ENCODE assay signal across 20 cellular contexts in genomic region chr4:158462611-158463010, GRCh38. TPM values are rescaled to one million over a fixed set of nuclear protein-coding genes. Genes with fewer than 3 reads are reported as not detected.
A peak's percentile ranks its signal among the peaks of the same experiment; 100 is the strongest.
DNase-seq lines count a peak whose midpoint lies in the region; ATAC-seq and TF ChIP-seq lines count a peak whose summit lies in the region.
"Had no signal": no experiment of that assay in that cellular context is flagged by ENCODE, and none has a peak within 500 bp of the region (broad histone marks: within the 10 kb centered on the region; RNA-seq: fewer than 3 reads in every experiment).

No MANE protein-coding gene starts in this region.

- no peak overlapping the region for H3K4me3 Mint-ChIP-seq in MCF 10A (ENCODE audit: unreplicated experiment)
- H3K4me3 Mint-ChIP-seq: CD4-positive, alpha-beta T cell; GM23338; HFFc6 had no signal

- DNase-seq in MCF 10A (ENCODE audit: unreplicated experiment): no peak
- DNase-seq in breast epithelium (ENCODE audit: low spot score in 2 of 2): no peak
- no peak for DNase-seq in RWPE2 (ENCODE audit: low spot score)
- DNase-seq in epithelial cell of esophagus (ENCODE audit: low read depth): peak; percentile 78
- no peak for DNase-seq in left lobe of liver (ENCODE audit: low spot score)
- no peak for DNase-seq in globus pallidus (ENCODE audit: low spot score)
- DNase-seq in upper lobe of left lung: no peak
- DNase-seq in NCI-H526 treated with DMSO at 0.1 percent for 48 hours (lab: John Stamatoyannopoulos, UW): no peak
- DNase-seq: AML-193; Caco-2; CD4-positive, alpha-beta T cell; GF-D8; HCEC 1CT; HFFc6 had no signal

- no peak for TF ChIP-seq EP300 in upper lobe of left lung (IDR thresholded peaks at IDR 0.05)

- H3K4me3 ChIP-seq in breast epithelium (no peak overlapping the region), RWPE2 (ENCODE audit: severe bottlenecking) (no peak overlapping the region), epithelial cell of esophagus (ENCODE audit: low read length) (no peak overlapping the region), upper lobe of left lung (no peak overlapping the region)
- H3K4me3 ChIP-seq: A549, GM23338 had no signal

- no peaks in the 10 kb centered on the region for H3K27me3 Mint-ChIP-seq in MCF 10A (ENCODE audit: insufficient read depth, unreplicated experiment)
- H3K27me3 Mint-ChIP-seq: CD4-positive, alpha-beta T cell had no signal

- no peaks in the 10 kb centered on the region for H3K9me3 ChIP-seq in breast epithelium
- no peaks in the 10 kb centered on the region for H3K9me3 ChIP-seq in RWPE2 (ENCODE audit: severe bottlenecking)
- no peaks in the 10 kb centered on the region for H3K9me3 ChIP-seq in upper lobe of left lung
- H3K9me3 ChIP-seq: A549, Caco-2 had no signal

- H3K27me3 ChIP-seq in breast epithelium (no peaks in the 10 kb centered on the region), RWPE2 (ENCODE audit: insufficient read depth, poor library complexity, severe bottlenecking) (no peaks in the 10 kb centered on the region), upper lobe of left lung (no peaks in the 10 kb centered on the region)

- H3K4me1 ChIP-seq in breast epithelium: no peaks in the 10 kb centered on the region
- H3K4me1 ChIP-seq in RWPE2 (ENCODE audit: insufficient read depth, poor library complexity, severe bottlenecking): peaks cover 34% of the 10 kb centered on the region
- no peaks in the 10 kb centered on the region for H3K4me1 ChIP-seq in upper lobe of left lung
- H3K4me1 ChIP-seq: A549, Caco-2 had no signal

- no peak overlapping the region for H3K27ac ChIP-seq in breast epithelium
- H3K27ac ChIP-seq in RWPE2 (ENCODE audit: poor library complexity, severe bottlenecking): peak overlapping the region; percentile 26
- no peak overlapping the region for H3K27ac ChIP-seq in upper lobe of left lung
- H3K27ac ChIP-seq: 22Rv1, A549, C4-2B, HL-60 had no signal

- no peaks in the 10 kb centered on the region for H3K36me3 Mint-ChIP-seq in MCF 10A (ENCODE audit: insufficient read depth, unreplicated experiment)

- TF ChIP-seq POLR2A in breast epithelium (IDR thresholded peaks at IDR 0.05) (no peak), upper lobe of left lung (IDR thresholded peaks at IDR 0.05) (no peak)

- H3K4me1 Mint-ChIP-seq in MCF 10A (ENCODE audit: insufficient read depth, unreplicated experiment): peaks cover 45% of the 10 kb centered on the region
- H3K4me1 Mint-ChIP-seq: GM23338 had no signal

- intact Hi-C loops in MCF 10A (cut with micrococcal nuclease): no loop called here
- intact Hi-C loops in breast epithelium (cut with DNase I; ENCODE audit: low total_unique reads): no loop called here

- peak overlapping the region; percentile 81 for H3K27ac Mint-ChIP-seq in MCF 10A (ENCODE audit: low read depth, unreplicated experiment)
- H3K27ac Mint-ChIP-seq: CD4-positive, alpha-beta T cell; GM23338; HFFc6 had no signal

- no peak for TF ChIP-seq CTCF in MCF 10A (IDR thresholded peaks at IDR 0.05; ENCODE audit: unreplicated experiment)
- TF ChIP-seq CTCF in breast epithelium (IDR thresholded peaks at IDR 0.05): no peak
- no peak for TF ChIP-seq CTCF in RWPE2 (IDR thresholded peaks at IDR 0.05; ENCODE audit: poor library complexity, severe bottlenecking)
- TF ChIP-seq CTCF in epithelial cell of esophagus (IDR thresholded peaks at IDR 0.05; ENCODE audit: insufficient read depth, low read depth, low read length, missing control alignments): no peak
- no peak for TF ChIP-seq CTCF in upper lobe of left lung (IDR thresholded peaks at IDR 0.05)

- H3K36me3 ChIP-seq in breast epithelium (no peaks in the 10 kb centered on the region), RWPE2 (ENCODE audit: low read depth) (no peaks in the 10 kb centered on the region), upper lobe of left lung (no peaks in the 10 kb centered on the region)

- CTCF ChIA-PET in MCF 10A (lab: Yijun Ruan, JAX): interaction anchor here (0.6 kb wide), 1 partner anchor 176 kb away, joined by 3 read pairs; no protein-coding TSS in a partner anchor

- POLR2A ChIA-PET in MCF 10A (lab: Yijun Ruan, JAX): interaction anchor here (4.4 kb wide), 1 partner anchor 17 kb away, joined by 30 read pairs; no protein-coding TSS in a partner anchor

- no TSS peak for BruUV-seq in MCF 10A (replicated peaks; lab: Mats Ljungman, UMichigan)

- ATAC-seq in RWPE2 (ENCODE audit: low read depth) (no peak), left lobe of liver (no peak), upper lobe of left lung (ENCODE audit: low FRiP score in 2 of 2) (no peak)
- ATAC-seq: A549, GM23338 had no signal

- H3K9me3 Mint-ChIP-seq in MCF 10A (ENCODE audit: unreplicated experiment): no peaks in the 10 kb centered on the region
- H3K9me3 Mint-ChIP-seq: CD4-positive, alpha-beta T cell; GM23338; HFFc6 had no signal

RNA-seq across cellular contexts. Expression of gene RXFP1, which starts 59.1 kb away (rescaled TPM):
- total RNA-seq in MCF 10A (2022): 3.9 and 4.7 TPM in 2 replicates
- total RNA-seq in breast epithelium: under 1 TPM in 1 of 3 donors, not detected in 2; 0.15 TPM
- total RNA-seq in left lobe of liver: 1.1 TPM
- 1 to 10 TPM; 3.0 to 7.3 (median 4.7) TPM for total RNA-seq in upper lobe of left lung
- total RNA-seq: Caco-2; CD4-positive, alpha-beta T cell; HFFc6; HT1080 had no signal
